Comparison of ENCODE assay signal across 23 cellular contexts in genomic region chr12:23543767-23544166, GRCh38.
"Had no signal": no experiment of that assay in that cellular context is flagged by ENCODE, and none has a peak within 500 bp of the region (broad histone marks: within the 10 kb centered on the region; RNA-seq: fewer than 3 reads in every experiment).

No MANE protein-coding gene starts in this region.

- H3K27ac ChIP-seq: coronary artery, dorsolateral prefrontal cortex, esophagus squamous epithelium, gastrocnemius medialis, heart right ventricle, left lung, lower lobe of right lung had no signal

- H3K4me1 ChIP-seq: esophagus squamous epithelium, gastrocnemius medialis, heart right ventricle, left lung, lower lobe of right lung had no signal

- ATAC-seq: gastrocnemius medialis, heart right ventricle, left cardiac atrium, left lung, left ventricle myocardium superior, lower lobe of right lung, mucosa of descending colon had no signal

- H3K36me3 ChIP-seq: esophagus squamous epithelium, gastrocnemius medialis, heart right ventricle, left lung, lower lobe of right lung had no signal

- H3K27me3 ChIP-seq: dorsolateral prefrontal cortex, esophagus squamous epithelium, gastrocnemius medialis, heart right ventricle, left lung had no signal

- H3K4me3 ChIP-seq: coronary artery, dorsolateral prefrontal cortex, esophagus squamous epithelium, gastrocnemius medialis, heart right ventricle, left lung, lower lobe of right lung, mucosa of descending colon had no signal

- DNase-seq: dermis blood vessel endothelial cell; dorsolateral prefrontal cortex; effector CD4-positive, alpha-beta T cell; effector memory CD4-positive, alpha-beta T cell; esophagus squamous epithelium; foreskin fibroblast; foreskin melanocyte; gastrocnemius medialis; glutamatergic neuron; head of caudate nucleus; heart right ventricle; hippocampal formation; left cardiac atrium; left lung; left ventricle myocardium superior; lower lobe of right lung; mesenchymal stem cell; mucosa of descending colon had no signal

- FAIRE-seq: colon, endothelial cell of umbilical vein, islet of Langerhans, keratinocyte had no signal

- H3K9me3 ChIP-seq: esophagus squamous epithelium, gastrocnemius medialis, heart right ventricle, left lung, lower lobe of right lung, mucosa of descending colon had no signal
